19 cellular contexts compared by ENCODE assay signal in the genomic region with DNA sequence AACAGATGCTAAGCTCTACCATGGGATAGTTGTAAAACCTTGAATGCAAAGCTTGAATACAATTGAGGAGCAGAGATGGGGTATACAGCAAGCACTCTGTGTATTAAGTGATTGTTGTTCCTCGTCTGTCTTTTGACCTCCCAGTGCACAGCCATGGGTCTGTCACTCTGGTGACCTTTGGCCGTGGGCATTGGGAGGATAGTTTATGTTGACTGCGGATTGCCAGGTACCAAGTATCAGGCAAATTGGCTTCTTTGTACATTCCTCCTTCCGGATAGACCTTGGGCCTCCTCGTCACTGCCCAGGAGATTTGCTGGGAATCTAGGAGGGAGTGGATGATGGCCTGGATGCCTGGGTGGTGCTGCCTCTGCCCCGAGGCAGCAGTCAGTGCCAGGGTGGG.
DNase-seq lines count a peak whose midpoint lies in the region; ATAC-seq and TF ChIP-seq lines count a peak whose summit lies in the region.
"Had no signal": no experiment of that assay in that cellular context is flagged by ENCODE, and none has a peak within 500 bp of the region (broad histone marks: within the 10 kb centered on the region; RNA-seq: fewer than 3 reads in every experiment).

No MANE protein-coding gene starts in this region.

- H3K36me3 ChIP-seq in KOPT-K1 (ENCODE audit: insufficient read depth, low read length) = peaks cover 3% of the 10 kb centered on the region; the same call in 1 of the 2 replicates
- H3K36me3 ChIP-seq: prostate gland, suprapubic skin had no signal

- no peaks in the 10 kb centered on the region for H3K27me3 Mint-ChIP-seq in activated naive CD4-positive, alpha-beta T cell treated with anti-CD3 and anti-CD28 coated beads, Interleukin-2, amount 50 U/mL, for 24 hours
- no peaks in the 10 kb centered on the region for H3K27me3 Mint-ChIP-seq in chondrocyte (ENCODE audit: low read depth)
- H3K27me3 Mint-ChIP-seq in stimulated activated memory B cell treated with anti-CD40 and anti-IgM and Interleukin-4, amounts not matched to agents 10 μg/mL and 1 μg/mL and 100 μg/mL, for 72 hours = no peaks in the 10 kb centered on the region
- H3K27me3 Mint-ChIP-seq in progenitor cell of endocrine pancreas = no peaks in the 10 kb centered on the region

- DNase-seq in activated naive CD4-positive, alpha-beta T cell (lab: John Stamatoyannopoulos, UW) = no peak
- peak; percentile 11 for DNase-seq in chondrocyte (ENCODE audit: low spot score)
- DNase-seq in progenitor cell of endocrine pancreas (ENCODE audit: low spot score, unreplicated experiment) = no peak
- DNase-seq in hypothalamus (lab: John Stamatoyannopoulos, UW) = no peak
- DNase-seq: activated CD4-positive, CD25-positive, alpha-beta regulatory T cell; activated CD8-positive, alpha-beta memory T cell treated with anti-CD3 and anti-CD28 coated beads, Interleukin-2, amount 50 U/mL, for 4 hours; foreskin fibroblast; HCEC 1CT; hippocampal formation; NCI-H1417; NCI-H69; SHP77 treated with DMSO at 0.1 percent for 48 hours; stimulated activated CD4-positive, alpha-beta T cell treated with anti-CD3 and anti-CD28 coated beads, Interleukin-4, amount 100 ng/mL, for 4 hours had no signal

- H3K9me3 ChIP-seq in KOPT-K1 (ENCODE audit: insufficient read depth, low read length, poor library complexity, severe bottlenecking) = no peaks in the 10 kb centered on the region
- H3K9me3 ChIP-seq: prostate gland, suprapubic skin had no signal

- peaks cover 66% of the 10 kb centered on the region for H3K4me1 Mint-ChIP-seq in activated naive CD4-positive, alpha-beta T cell treated with anti-CD3 and anti-CD28 coated beads, Interleukin-2, amount 50 U/mL, for 24 hours
- H3K4me1 Mint-ChIP-seq in chondrocyte (ENCODE audit: low read depth) (peaks cover 29% of the 10 kb centered on the region), progenitor cell of endocrine pancreas (ENCODE audit: low read depth) (peaks cover 22% of the 10 kb centered on the region)
- H3K4me1 Mint-ChIP-seq in stimulated activated memory B cell treated with anti-CD40 and anti-IgM and Interleukin-4, amounts not matched to agents 10 μg/mL and 1 μg/mL and 100 μg/mL, for 72 hours = peaks cover 49% of the 10 kb centered on the region

- no peak for TF ChIP-seq CTCF in chondrocyte (IDR thresholded peaks at IDR 0.05)
- no peak for TF ChIP-seq CTCF in progenitor cell of endocrine pancreas (IDR thresholded peaks at IDR 0.05; ENCODE audit: unreplicated experiment)

- peak overlapping the region; percentile 34 for H3K27ac ChIP-seq in KOPT-K1 (ENCODE audit: low read depth, low read length, poor library complexity, severe bottlenecking)
- H3K27ac ChIP-seq: prostate gland had no signal

- H3K27ac Mint-ChIP-seq in activated naive CD4-positive, alpha-beta T cell treated with anti-CD3 and anti-CD28 coated beads, Interleukin-2, amount 50 U/mL, for 24 hours = peak overlapping the region; percentile 98
- H3K27ac Mint-ChIP-seq in chondrocyte (ENCODE audit: unreplicated experiment) = no peak overlapping the region
- peak overlapping the region; percentile 86 for H3K27ac Mint-ChIP-seq in stimulated activated memory B cell treated with anti-CD40 and anti-IgM and Interleukin-4, amounts not matched to agents 10 μg/mL and 1 μg/mL and 100 μg/mL, for 72 hours
- no peak overlapping the region for H3K27ac Mint-ChIP-seq in progenitor cell of endocrine pancreas

- ATAC-seq in stimulated activated memory B cell treated with anti-CD40 and anti-IgM and Interleukin-4, amounts not matched to agents 10 μg/mL and 1 μg/mL and 100 μg/mL, for 72 hours = no peak

- H3K36me3 Mint-ChIP-seq in activated naive CD4-positive, alpha-beta T cell treated with anti-CD3 and anti-CD28 coated beads, Interleukin-2, amount 50 U/mL, for 24 hours = peaks cover 15% of the 10 kb centered on the region
- H3K36me3 Mint-ChIP-seq in chondrocyte (ENCODE audit: low read depth) = peaks cover 3% of the 10 kb centered on the region
- H3K36me3 Mint-ChIP-seq in stimulated activated memory B cell treated with anti-CD40 and anti-IgM and Interleukin-4, amounts not matched to agents 10 μg/mL and 1 μg/mL and 100 μg/mL, for 72 hours = peaks cover 21% of the 10 kb centered on the region
- peaks cover 3% of the 10 kb centered on the region for H3K36me3 Mint-ChIP-seq in progenitor cell of endocrine pancreas (ENCODE audit: insufficient read depth)

- peaks cover 7% of the 10 kb centered on the region for H3K9me3 Mint-ChIP-seq in activated naive CD4-positive, alpha-beta T cell treated with anti-CD3 and anti-CD28 coated beads, Interleukin-2, amount 50 U/mL, for 24 hours
- no peaks in the 10 kb centered on the region for H3K9me3 Mint-ChIP-seq in chondrocyte (ENCODE audit: low read depth)
- peaks cover 5% of the 10 kb centered on the region for H3K9me3 Mint-ChIP-seq in stimulated activated memory B cell treated with anti-CD40 and anti-IgM and Interleukin-4, amounts not matched to agents 10 μg/mL and 1 μg/mL and 100 μg/mL, for 72 hours
- H3K9me3 Mint-ChIP-seq in progenitor cell of endocrine pancreas (ENCODE audit: low read depth) = peaks cover 6% of the 10 kb centered on the region

- peak overlapping the region; percentile 63 for H3K4me3 Mint-ChIP-seq in activated naive CD4-positive, alpha-beta T cell treated with anti-CD3 and anti-CD28 coated beads, Interleukin-2, amount 50 U/mL, for 24 hours
- H3K4me3 Mint-ChIP-seq in chondrocyte (ENCODE audit: unreplicated experiment) (no peak overlapping the region), progenitor cell of endocrine pancreas (ENCODE audit: low read depth) (no peak overlapping the region)
- no peak overlapping the region for H3K4me3 Mint-ChIP-seq in stimulated activated memory B cell treated with anti-CD40 and anti-IgM and Interleukin-4, amounts not matched to agents 10 μg/mL and 1 μg/mL and 100 μg/mL, for 72 hours
- H3K4me3 Mint-ChIP-seq: neural crest cell had no signal

Comparison
In these comparisons a context has a peak if more than half of its experiments do, and no peak if none do; other contexts are left out.
1. H3K27ac Mint-ChIP-seq: peak in activated naive CD4-positive, alpha-beta T cell treated with anti-CD3 and anti-CD28 coated beads, Interleukin-2, amount 50 U/mL, for 24 hours (single experiment) and stimulated activated memory B cell treated with anti-CD40 and anti-IgM and Interleukin-4, amounts not matched to agents 10 μg/mL and 1 μg/mL and 100 μg/mL, for 72 hours (single experiment); none in chondrocyte (single experiment) and progenitor cell of endocrine pancreas (single experiment).